ENCODE assay signal across 16 cellular contexts in genomic region chr14:48703728-48704467, GRCh38.
A peak's percentile ranks its signal among the peaks of the same experiment; 100 is the strongest.
DNase-seq lines count a peak whose midpoint lies in the region; TF ChIP-seq lines count a peak whose summit lies in the region.
"Had no signal": no experiment of that assay in that cellular context is flagged by ENCODE, and none has a peak within 500 bp of the region (broad histone marks: within the 10 kb centered on the region; RNA-seq: fewer than 3 reads in every experiment).

No MANE protein-coding gene starts in this region.

- peaks cover 10% of the 10 kb centered on the region for H3K36me3 Mint-ChIP-seq in mesothelial cell of epicardium
- H3K36me3 Mint-ChIP-seq: CD4-positive, alpha-beta memory T cell had no signal

- DNase-seq in D341Med (ENCODE audit: low spot score) (peak; percentile 14), MV-4-11 (lab: John Stamatoyannopoulos, UW) (peak; percentile 4), astrocyte of the hippocampus (ENCODE audit: low read depth, low spot score) (peak; percentile 52), mesothelial cell of epicardium (ENCODE audit: low spot score in 2 of 2, unreplicated experiment in 2 of 2) (no peak), NCI-H1436 (lab: John Stamatoyannopoulos, UW) (no peak), activated T-cell treated with anti-CD3 and anti-CD28 coated beads for 4 hours (no peak), NCI-H187 treated with DMSO at 0.1 percent for 48 hours (lab: John Stamatoyannopoulos, UW) (no peak)
- DNase-seq: ACHN; BE2C; CD4-positive, alpha-beta memory T cell; DMS79 treated with DMSO at 0.1 percent for 48 hours; GF-D8; GM23248; NCI-H1417 treated with DMSO at 0.1 percent for 48 hours; NCI-H2107; NCI-H510A had no signal

- H3K27me3 Mint-ChIP-seq in mesothelial cell of epicardium (ENCODE audit: low read depth): no peaks in the 10 kb centered on the region
- H3K27me3 Mint-ChIP-seq: CD4-positive, alpha-beta memory T cell had no signal

- peak overlapping the region; percentile 13 for H3K27ac Mint-ChIP-seq in mesothelial cell of epicardium
- H3K27ac Mint-ChIP-seq: CD4-positive, alpha-beta memory T cell had no signal

- no peak overlapping the region for H3K4me3 Mint-ChIP-seq in mesothelial cell of epicardium
- H3K4me3 Mint-ChIP-seq: CD4-positive, alpha-beta memory T cell had no signal

- peaks cover 13% of the 10 kb centered on the region for H3K4me1 Mint-ChIP-seq in mesothelial cell of epicardium
- H3K4me1 Mint-ChIP-seq: CD4-positive, alpha-beta memory T cell had no signal

- peaks cover 15% of the 10 kb centered on the region for H3K9me3 Mint-ChIP-seq in mesothelial cell of epicardium

- no peak for TF ChIP-seq CTCF in mesothelial cell of epicardium (IDR thresholded peaks at IDR 0.05; ENCODE audit: unreplicated experiment)

Comparison
In these comparisons a context has a peak if more than half of its experiments do, and no peak if none do; other contexts are left out.
1. DNase-seq: peak in D341Med (single experiment), MV-4-11 (single experiment) and astrocyte of the hippocampus (single experiment); none in mesothelial cell of epicardium (0 of 2), NCI-H1436 (single experiment), activated T-cell treated with anti-CD3 and anti-CD28 coated beads for 4 hours (single experiment) and NCI-H187 treated with DMSO at 0.1 percent for 48 hours (single experiment).